8 cellular contexts compared by ENCODE assay signal in the genomic region with DNA sequence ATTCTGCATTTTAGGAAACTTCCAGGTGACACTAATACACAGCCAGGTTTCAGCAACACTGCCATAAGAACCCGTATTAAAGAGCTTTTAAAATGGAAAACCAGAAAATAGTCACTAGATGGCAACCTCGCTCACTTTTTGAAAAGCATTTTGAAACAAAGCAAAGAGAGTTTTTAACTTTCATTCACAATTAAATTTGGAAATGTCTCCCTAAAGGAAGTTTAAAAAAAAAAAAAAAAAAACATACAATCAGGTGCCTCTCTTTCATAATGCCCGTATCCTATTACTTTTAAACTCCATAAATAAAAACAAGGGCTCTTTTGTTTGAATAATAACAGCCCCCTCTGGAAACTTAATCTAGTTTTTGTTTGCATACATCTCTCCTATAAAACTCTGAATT. TPM values are rescaled to one million over a fixed set of nuclear protein-coding genes. Genes with fewer than 3 reads are reported as not detected.
DNase-seq lines count a peak whose midpoint lies in the region; ATAC-seq and TF ChIP-seq lines count a peak whose summit lies in the region.

No MANE protein-coding gene starts in this region.

- H3K79me2 ChIP-seq in DOHH2 (ENCODE audit: control insufficient read depth, low read length) (no peaks in the 10 kb centered on the region), SU-DHL-6 (ENCODE audit: insufficient read depth, low read length) (no peaks in the 10 kb centered on the region)

- no peaks in the 10 kb centered on the region for H3F3A ChIP-seq in DOHH2 (ENCODE audit: control insufficient read depth, insufficient read depth)
- no peaks in the 10 kb centered on the region for H3F3A ChIP-seq in SU-DHL-6 (ENCODE audit: insufficient read depth)

- H4K20me1 ChIP-seq in DOHH2 (ENCODE audit: control insufficient read depth, insufficient read depth, low read depth, low read length) (no peaks in the 10 kb centered on the region), SU-DHL-6 (ENCODE audit: low read depth, low read length) (no peaks in the 10 kb centered on the region)

- H3K27ac ChIP-seq in DOHH2 (ENCODE audit: low read depth, low read length) (no peak overlapping the region), SU-DHL-6 (ENCODE audit: low read depth, low read length) (no peak overlapping the region), tibial artery (no peak overlapping the region)

- no peaks in the 10 kb centered on the region for H3K9me3 ChIP-seq in DOHH2 (ENCODE audit: control insufficient read depth, insufficient read depth, low read length)
- H3K9me3 ChIP-seq in SU-DHL-6 (ENCODE audit: insufficient read depth, low read length), result no peaks in the 10 kb centered on the region
- H3K9me3 ChIP-seq in tibial artery, result no peaks in the 10 kb centered on the region

- no peaks in the 10 kb centered on the region for H3K36me3 Mint-ChIP-seq in activated T-helper 17 cell treated with anti-CD3 and anti-CD28 coated beads, Interleukin-2, amount 50 U/mL, for 72 hours (ENCODE audit: low read depth)

- H3K36me3 ChIP-seq in DOHH2 (ENCODE audit: control insufficient read depth, low read length) (no peaks in the 10 kb centered on the region), SU-DHL-6 (ENCODE audit: low read length) (no peaks in the 10 kb centered on the region), tibial artery (no peaks in the 10 kb centered on the region)

- peaks cover 11% of the 10 kb centered on the region for H3K27me3 Mint-ChIP-seq in activated T-helper 17 cell treated with anti-CD3 and anti-CD28 coated beads, Interleukin-2, amount 50 U/mL, for 72 hours

- H2AFZ ChIP-seq in SU-DHL-6 (ENCODE audit: low read depth, low read length, severe bottlenecking), result no peak overlapping the region

- no peaks in the 10 kb centered on the region for H3K9me2 ChIP-seq in DOHH2 (replicated peaks; ENCODE audit: control insufficient read depth, low read length)
- H3K9me2 ChIP-seq in SU-DHL-6 (replicated peaks; ENCODE audit: insufficient read depth, low read length), result no peaks in the 10 kb centered on the region

- H3K4me3 Mint-ChIP-seq in activated T-helper 17 cell treated with anti-CD3 and anti-CD28 coated beads, Interleukin-2, amount 50 U/mL, for 72 hours, result no peak overlapping the region

- intact Hi-C loops in tibial artery (cut with DNase I; ENCODE audit: low total_unique reads), result loop anchor here (2.0 kb wide), 1 partner anchor 360 kb away; no protein-coding TSS in a partner anchor

- H3K9me3 Mint-ChIP-seq in activated T-helper 17 cell treated with anti-CD3 and anti-CD28 coated beads, Interleukin-2, amount 50 U/mL, for 72 hours, result no peaks in the 10 kb centered on the region

- ATAC-seq in activated T-helper 17 cell treated with anti-CD3 and anti-CD28 coated beads, Interleukin-2, amount 50 U/mL, for 72 hours (replicated peaks), result no peak
- no peak for ATAC-seq in HG03521 (IDR thresholded peaks at IDR 0.05; ENCODE audit: unreplicated experiment)

- H3K27ac Mint-ChIP-seq in activated T-helper 17 cell treated with anti-CD3 and anti-CD28 coated beads, Interleukin-2, amount 50 U/mL, for 72 hours, result no peak overlapping the region

- DNase-seq in Kasumi-1 (lab: John Stamatoyannopoulos, UW) (peak; percentile 66 to 87), glomerular visceral epithelial cell (ENCODE audit: extremely low spot score) (peak; percentile 56), tibial artery (no peak), ecto neural progenitor cell (ENCODE audit: low spot score) (no peak)

- H3K4me1 ChIP-seq in DOHH2 (ENCODE audit: control insufficient read depth, low read length), result peaks cover 10% of the 10 kb centered on the region
- no peaks in the 10 kb centered on the region for H3K4me1 ChIP-seq in tibial artery

- peak; percentile 63 for TF ChIP-seq CTCF in DOHH2 (IDR thresholded peaks at IDR 0.05; ENCODE audit: low read depth, low read length, poor library complexity, severe bottlenecking)
- TF ChIP-seq CTCF in SU-DHL-6 (IDR thresholded peaks at IDR 0.05; ENCODE audit: insufficient read depth, low read length, poor library complexity, severe bottlenecking), result peak; percentile 26
- TF ChIP-seq CTCF in tibial artery (IDR thresholded peaks at IDR 0.05), result peak; percentile 46 to 65

- H3K4me2 ChIP-seq in DOHH2 (ENCODE audit: low read length), result no peak overlapping the region
- no peak overlapping the region for H3K4me2 ChIP-seq in SU-DHL-6 (ENCODE audit: low read depth, low read length, poor library complexity, severe bottlenecking)

- H3K27me3 ChIP-seq in DOHH2 (ENCODE audit: control insufficient read depth, low read length) (no peaks in the 10 kb centered on the region), SU-DHL-6 (ENCODE audit: low read length) (no peaks in the 10 kb centered on the region), tibial artery (no peaks in the 10 kb centered on the region)

- H3K4me1 Mint-ChIP-seq in activated T-helper 17 cell treated with anti-CD3 and anti-CD28 coated beads, Interleukin-2, amount 50 U/mL, for 72 hours, result no peaks in the 10 kb centered on the region

- no peak overlapping the region for H3K4me3 ChIP-seq in DOHH2 (ENCODE audit: low read length)
- no peak overlapping the region for H3K4me3 ChIP-seq in SU-DHL-6 (ENCODE audit: insufficient read depth, low read length, poor library complexity, severe bottlenecking)
- no peak overlapping the region for H3K4me3 ChIP-seq in tibial artery

- H3K9ac ChIP-seq in SU-DHL-6 (ENCODE audit: low read length), result no peak overlapping the region

RNA-seq across cellular contexts. Expression of gene MEPE, which starts 20.3 kb away (rescaled TPM):
- not detected for total RNA-seq in activated T-helper 17 cell treated with anti-CD3 and anti-CD28 coated beads, Interleukin-2, amount 50 U/mL, for 72 hours

RNA-seq across cellular contexts. Expression of gene IBSP, which starts 53.8 kb away (rescaled TPM):
- not detected for total RNA-seq in activated T-helper 17 cell treated with anti-CD3 and anti-CD28 coated beads, Interleukin-2, amount 50 U/mL, for 72 hours

Comparison
In these comparisons a context has a peak if more than half of its experiments do, and no peak if none do; other contexts are left out.
1. DNase-seq: peak in Kasumi-1 (2 of 2) and glomerular visceral epithelial cell (single experiment); none in tibial artery (0 of 2) and ecto neural progenitor cell (single experiment).
2. Peak in every context shown above with its lines, with median percentiles within 50 percentile points of each other: CTCF ChIP-seq.